Comparison of ENCODE assay signal across 10 cellular contexts in the genomic region with DNA sequence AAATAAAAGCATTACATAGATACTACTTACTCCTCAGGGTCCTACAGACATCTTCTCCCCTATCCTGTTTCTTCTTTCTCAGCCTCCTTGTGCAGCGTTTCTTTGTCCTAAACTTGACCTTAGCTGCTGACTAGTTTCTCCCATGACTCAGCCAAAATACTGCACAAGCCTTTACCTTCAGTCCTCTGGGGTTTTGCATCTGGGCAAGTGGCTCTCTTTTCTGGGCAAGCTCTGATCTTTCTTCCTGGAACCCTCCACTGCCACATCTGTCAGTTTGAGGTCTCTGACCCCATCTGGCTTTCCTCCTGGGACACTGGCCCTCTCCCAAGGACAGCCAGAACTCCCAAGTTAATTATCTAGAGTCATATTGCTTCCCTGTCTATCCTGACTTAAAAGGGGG.
A peak's percentile ranks its signal among the peaks of the same experiment; 100 is the strongest.
DNase-seq lines count a peak whose midpoint lies in the region; ATAC-seq and TF ChIP-seq lines count a peak whose summit lies in the region.
"Had no signal": no experiment of that assay in that cellular context is flagged by ENCODE, and none has a peak within 500 bp of the region (broad histone marks: within the 10 kb centered on the region; RNA-seq: fewer than 3 reads in every experiment).

No MANE protein-coding gene starts in this region.

- H3K4me3 ChIP-seq in heart right ventricle (no peak overlapping the region), HAP-1 (no peak overlapping the region), trophoblast cell (ENCODE audit: low read depth, low read length) (no peak overlapping the region)
- H3K4me3 ChIP-seq: dorsolateral prefrontal cortex had no signal

- no peak overlapping the region for H3K23ac ChIP-seq in trophoblast cell (ENCODE audit: low read length)

- H3K4me2 ChIP-seq in trophoblast cell (ENCODE audit: low read length): no peak overlapping the region

- H2AK5ac ChIP-seq in trophoblast cell (ENCODE audit: low read length): no peak overlapping the region

- H3K27me3 ChIP-seq in heart right ventricle (no peaks in the 10 kb centered on the region), HAP-1 (ENCODE audit: low read depth) (no peaks in the 10 kb centered on the region), trophoblast cell (ENCODE audit: insufficient read depth, low read length) (no peaks in the 10 kb centered on the region)
- H3K27me3 ChIP-seq: dorsolateral prefrontal cortex had no signal

- no peak overlapping the region for H2BK5ac ChIP-seq in trophoblast cell (ENCODE audit: low read depth, low read length, poor library complexity)

- no peak overlapping the region for H3K9ac ChIP-seq in trophoblast cell (ENCODE audit: low read length)

- H3K4ac ChIP-seq in trophoblast cell (ENCODE audit: low read depth, low read length): no peak overlapping the region

- no peak overlapping the region for H3K14ac ChIP-seq in trophoblast cell (ENCODE audit: low read length)

- DNase-seq in AG08395 (ENCODE audit: low spot score) (peak; percentile 81), LHCN-M2 (ENCODE audit: low read depth) (peak; percentile 43), heart right ventricle (peak; percentile 37 to 49), HAP-1 (ENCODE audit: low spot score in 2 of 2) (no peak), HUDEP-2 (lab: John Stamatoyannopoulos, UW; ENCODE audit: unreplicated experiment in 76 of 76) (no peak), trophoblast cell (no peak)
- no peak for DNase-seq in activated naive CD4-positive, alpha-beta T cell treated with Interleukin-2 at 50 U/mL for 16 hours
- DNase-seq: Caco-2, dorsolateral prefrontal cortex had no signal

- peak; percentile 65 for ATAC-seq in GM21390 (IDR thresholded peaks at IDR 0.05; ENCODE audit: unreplicated experiment)
- peak; percentile 37 to 83 (median 72) for ATAC-seq in heart right ventricle

- no peak overlapping the region for H4K8ac ChIP-seq in trophoblast cell (ENCODE audit: low read depth, low read length)

- TF ChIP-seq CTCF in heart right ventricle (IDR thresholded peaks at IDR 0.05): no peak

- H2AFZ ChIP-seq in trophoblast cell (ENCODE audit: insufficient read depth, low read length, poor library complexity): no peak overlapping the region

- H3K4me1 ChIP-seq in heart right ventricle: peaks cover 0 to 13% (median 0%) of the 10 kb centered on the region in 9 donors
- H3K4me1 ChIP-seq in HAP-1: no peaks in the 10 kb centered on the region
- no peaks in the 10 kb centered on the region for H3K4me1 ChIP-seq in trophoblast cell (ENCODE audit: control insufficient read depth in 1 of 2, insufficient read depth in 2 of 2, low read length in 2 of 2)
- H3K4me1 ChIP-seq: Caco-2 had no signal

- no peaks in the 10 kb centered on the region for H3K79me2 ChIP-seq in trophoblast cell (ENCODE audit: control insufficient read depth, insufficient read depth, low read length, poor library complexity)

- no peak overlapping the region for H4K91ac ChIP-seq in trophoblast cell (ENCODE audit: low read depth, low read length)

- no peak overlapping the region for H2BK120ac ChIP-seq in trophoblast cell (ENCODE audit: insufficient read depth, low read length, poor library complexity)

- H3K36me3 ChIP-seq in heart right ventricle (no peaks in the 10 kb centered on the region), HAP-1 (replicated peaks) (no peaks in the 10 kb centered on the region), trophoblast cell (ENCODE audit: control insufficient read depth in 1 of 2, insufficient read depth in 2 of 2, low read length in 2 of 2) (no peaks in the 10 kb centered on the region)

- H3K9me3 ChIP-seq in heart right ventricle (peaks cover 0 to 18% (median 3%) of the 10 kb centered on the region in 11 donors), HAP-1 (no peaks in the 10 kb centered on the region), trophoblast cell (ENCODE audit: insufficient read depth, low read depth, low read length) (no peaks in the 10 kb centered on the region)
- H3K9me3 ChIP-seq: Caco-2 had no signal

- no peak overlapping the region for H4K12ac ChIP-seq in trophoblast cell (ENCODE audit: low read depth, low read length)

- no peak overlapping the region for H3K18ac ChIP-seq in trophoblast cell (ENCODE audit: low read length)

- no peaks in the 10 kb centered on the region for H3K79me1 ChIP-seq in trophoblast cell (ENCODE audit: low read length)

- in situ Hi-C loops in HAP-1 (cut with MboI; ENCODE audit: low sequenced_read_pairs): no loop called here

- peak overlapping the region in 5 of 10 donors; percentile 0 to 30 (median 17) for H3K27ac ChIP-seq in heart right ventricle
- no peak overlapping the region for H3K27ac ChIP-seq in trophoblast cell (ENCODE audit: low read depth, low read length)
- H3K27ac ChIP-seq: dorsolateral prefrontal cortex had no signal

- intact Hi-C loops in heart right ventricle (cut with DNase I): no loop called here

- WGBS in heart right ventricle, 2 donors: 15 to 27% methylated on average over 1 of the region's 1 CpG
- WGBS in trophoblast cell (ENCODE audit: extremely low coverage, insufficient coverage, insufficient read length): no CpG with 5 or more reads among the region's 1 CpG

- H2BK12ac ChIP-seq in trophoblast cell (ENCODE audit: low read length): no peak overlapping the region

Comparison
In these comparisons a context has a peak if more than half of its experiments do, and no peak if none do; other contexts are left out.
1. DNase-seq: peak in AG08395 (single experiment), LHCN-M2 (single experiment) and heart right ventricle (2 of 2); none in HAP-1 (0 of 2), activated naive CD4-positive, alpha-beta T cell treated with Interleukin-2 at 50 U/mL for 16 hours (single experiment), HUDEP-2 (0 of 76) and trophoblast cell (0 of 2).